Comparison of ENCODE assay signal across 5 cellular contexts in genomic region chr5:127308325-127308724, GRCh38. TPM values are rescaled to one million over a fixed set of nuclear protein-coding genes. Genes with fewer than 3 reads are reported as not detected.
"Had no signal": no experiment of that assay in that cellular context is flagged by ENCODE, and none has a peak within 500 bp of the region (broad histone marks: within the 10 kb centered on the region; RNA-seq: fewer than 3 reads in every experiment).

No MANE protein-coding gene starts in this region.

RNA-seq across cellular contexts. Expression of gene MEGF10, which starts 17.7 kb away (rescaled TPM):
- total RNA-seq: activated CD4-positive, alpha-beta memory T cell treated with anti-CD3 and anti-CD28 coated beads, Interleukin-2, amount 10 ng/mL, durations not matched to agents 7 days and 5 days; activated CD4-positive, alpha-beta T cell treated with anti-CD3 and anti-CD28 coated beads, Interleukin-2, amount 10 ng/mL, durations not matched to agents 7 days and 5 days; activated naive CD8-positive, alpha-beta T cell treated with anti-CD3 and anti-CD28 coated beads, Interleukin-2, amount 10 ng/mL, durations not matched to agents 7 days and 5 days; foreskin keratinocyte; T-helper 17 cell had no signal
